ENCODE assay signal across 8 cellular contexts in the genomic region with DNA sequence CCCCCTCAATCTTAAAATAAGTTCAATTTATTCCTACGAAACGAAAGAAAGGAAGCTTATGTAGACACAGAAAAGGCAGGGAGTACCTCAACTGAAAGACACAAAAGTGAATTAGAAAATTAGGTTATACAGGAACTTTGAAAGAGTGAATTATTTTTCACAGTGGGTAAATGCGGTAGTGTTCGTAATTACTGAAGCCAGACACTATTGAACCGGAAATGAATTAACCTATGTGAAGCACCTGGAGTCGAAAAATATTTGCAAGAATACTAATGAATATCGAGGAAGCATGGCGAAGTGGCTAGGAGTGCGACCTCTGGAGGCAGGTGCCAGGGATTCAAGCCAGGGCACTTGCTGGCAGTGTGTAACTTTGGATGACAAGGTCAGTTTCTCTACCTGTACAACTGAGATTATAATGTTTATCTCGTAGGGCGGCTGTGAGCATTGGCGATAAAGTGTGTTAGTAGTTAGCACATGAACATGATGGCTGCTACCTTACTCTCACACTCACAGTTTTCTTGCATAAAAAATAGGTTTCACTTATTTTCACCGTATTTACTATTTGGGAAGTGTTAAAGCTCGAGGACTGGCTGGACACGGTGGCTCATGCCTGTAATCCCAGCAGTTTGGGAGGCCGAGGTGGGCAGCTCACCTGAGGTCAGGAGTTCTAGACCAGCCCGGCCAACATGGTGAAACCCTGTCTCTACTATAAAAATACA. TPM values are rescaled to one million over a fixed set of nuclear protein-coding genes. Genes with fewer than 3 reads are reported as not detected.
DNase-seq lines count a peak whose midpoint lies in the region; ATAC-seq, FAIRE-seq and TF ChIP-seq lines count a peak whose summit lies in the region.

No MANE protein-coding gene starts in this region.

- DNase-seq in A673 (ENCODE audit: low spot score) (peak; percentile 71), GM18507 (ENCODE audit: extremely low spot score, insufficient read length, low read depth) (peak; percentile 48), NCI-H2081 treated with DMSO at 0.1 percent for 48 hours (lab: John Stamatoyannopoulos, UW) (peak; percentile 38), kidney epithelial cell (ENCODE audit: low read depth) (peak; percentile 37)
- peak; percentile 37 to 52 for DNase-seq in central memory CD8-positive, alpha-beta T cell (ENCODE audit: low spot score in 2 of 2)
- DNase-seq in stimulated activated CD4-positive, alpha-beta T cell treated with anti-CD3 and anti-CD28 coated beads, Interleukin-15, amount 100 ng/mL, for 24 hours: peak; percentile 82

- TF ChIP-seq CTCF in A673 (conservative IDR thresholded peaks at IDR 0.05; ENCODE audit: low read depth, low read length): peak; percentile 83
- TF ChIP-seq CTCF in WI38 (IDR thresholded peaks at IDR 0.05; ENCODE audit: low read depth, low read length): peak; percentile 68
- TF ChIP-seq CTCF in kidney epithelial cell (IDR thresholded peaks at IDR 0.05; ENCODE audit: insufficient read depth, low read length, poor library complexity, severe bottlenecking): peak; percentile 95

- H3K4me3 ChIP-seq in A673 (ENCODE audit: low read depth, low read length, poor library complexity, severe bottlenecking) (peak overlapping the region; percentile 86), WI38 (ENCODE audit: low read depth, low read length) (peak overlapping the region; percentile 71), kidney epithelial cell (ENCODE audit: low read depth, low read length) (peak overlapping the region; percentile 82)

- BruUV-seq in A673 (replicated peaks; lab: Mats Ljungman, UMichigan): TSS peak; percentile 34

- H3K27me3 ChIP-seq in A673 (replicated peaks; ENCODE audit: insufficient read depth, low read depth, low read length, poor library complexity) (no peaks in the 10 kb centered on the region), kidney epithelial cell (ENCODE audit: control insufficient read depth, insufficient read depth, low read length) (no peaks in the 10 kb centered on the region)

- H3K4me3 Mint-ChIP-seq in central memory CD8-positive, alpha-beta T cell: no peak overlapping the region

- H3K4me1 Mint-ChIP-seq in central memory CD8-positive, alpha-beta T cell: peaks cover 16% of the 10 kb centered on the region

- POLR2A ChIA-PET in A673 (lab: Charles Lee; ENCODE audit: low non-redundant PET): interaction anchor here (0.5 kb wide), 2 partner anchors 14 to 303 kb away, joined by 3 to 8 read pairs; no protein-coding TSS in a partner anchor

- H3K27me3 Mint-ChIP-seq in central memory CD8-positive, alpha-beta T cell: no peaks in the 10 kb centered on the region

- CTCF ChIA-PET in A673 (lab: Charles Lee): interaction anchor here (0.5 to 1.3 kb wide), 4 partner anchors 14 to 519 kb away, joined by 3 to 8 read pairs (median 6); no protein-coding TSS in a partner anchor

- peaks cover 7% of the 10 kb centered on the region for H3K36me3 Mint-ChIP-seq in central memory CD8-positive, alpha-beta T cell (ENCODE audit: insufficient read depth)

- H3K9me3 ChIP-seq in A673 (ENCODE audit: low read depth, low read length, poor library complexity, severe bottlenecking): peaks cover 3% of the 10 kb centered on the region

- peak overlapping the region; percentile 84 for H3K27ac ChIP-seq in A673 (ENCODE audit: low read depth, low read length, poor library complexity, severe bottlenecking)

- peaks cover 9% of the 10 kb centered on the region for H3K4me1 ChIP-seq in A673 (ENCODE audit: insufficient read depth, low read length, poor library complexity, severe bottlenecking)

- H3K36me3 ChIP-seq in A673 (ENCODE audit: insufficient read depth, low read length, poor library complexity, severe bottlenecking) (peaks cover 8% of the 10 kb centered on the region), kidney epithelial cell (ENCODE audit: control insufficient read depth, insufficient read depth, low read length) (no peaks in the 10 kb centered on the region)

- ATAC-seq in HG02943 (IDR thresholded peaks at IDR 0.05; ENCODE audit: low read depth, unreplicated experiment): peak; percentile 81
- peak; percentile 80 for ATAC-seq in central memory CD8-positive, alpha-beta T cell (replicated peaks; ENCODE audit: extremely low read depth, poor library complexity, severe bottlenecking)

- H3K27ac Mint-ChIP-seq in central memory CD8-positive, alpha-beta T cell (ENCODE audit: low read depth): no peak overlapping the region

- FAIRE-seq in GM18507 (lab: Jason Lieb, UNC): peak; percentile 97

- intact Hi-C loops in A673 (cut with micrococcal nuclease; ENCODE audit: unreplicated experiment): loop anchor here (1.0 to 10.0 kb wide), 2 partner anchors 14 to 274 kb away; no protein-coding TSS in a partner anchor

- no peaks in the 10 kb centered on the region for H3K9me3 Mint-ChIP-seq in central memory CD8-positive, alpha-beta T cell

RNA-seq across cellular contexts. Expression of a gene that starts 0.5 kb away (rescaled TPM):
- total RNA-seq in A673 (2021) (24.4 and 25.2 TPM in 2 replicates), kidney epithelial cell (10.7 and 11.9 TPM in 2 replicates)

RNA-seq across cellular contexts. Expression of a gene that starts 15.4 kb away (rescaled TPM):
- total RNA-seq in A673 (2021): 913 and 995 TPM in 2 replicates
- total RNA-seq in kidney epithelial cell: 3,542 and 3,676 TPM in 2 replicates

RNA-seq across cellular contexts. Expression of a gene that starts 41.3 kb away (rescaled TPM):
- not detected in 2 replicates for total RNA-seq in A673 (2021)
- total RNA-seq in kidney epithelial cell: 0.33 TPM in 1 of 2 replicates, not detected in the other

Comparison
In these comparisons a context has a peak if more than half of its experiments do, and no peak if none do; other contexts are left out.
1. Peak in every context shown above with its lines: DNase-seq, ATAC-seq, H3K4me3 ChIP-seq and H3K27ac ChIP-seq.